Comparison of ENCODE assay signal across 8 cellular contexts in the genomic region with DNA sequence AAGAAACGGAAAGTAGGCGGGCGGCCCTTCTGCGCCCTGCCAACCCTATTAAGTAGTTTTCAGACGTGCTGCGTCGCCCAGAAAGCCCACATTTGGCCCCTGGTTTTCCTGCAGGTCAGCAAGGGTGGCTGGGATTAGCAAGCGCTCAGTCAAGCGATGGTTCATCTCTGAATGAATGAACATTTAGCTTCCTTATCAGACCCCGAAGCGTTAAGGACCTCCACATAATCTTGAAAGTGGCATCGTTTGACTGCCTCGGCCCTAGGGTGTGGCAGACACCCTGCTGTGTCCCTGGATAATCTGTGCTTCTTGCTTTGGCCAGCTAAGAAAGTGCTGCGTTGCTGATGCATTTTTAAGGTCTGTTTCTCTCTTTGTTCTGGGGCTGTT. TPM values are rescaled to one million over a fixed set of nuclear protein-coding genes. Genes with fewer than 3 reads are reported as not detected.
DNase-seq lines count a peak whose midpoint lies in the region; ATAC-seq and TF ChIP-seq lines count a peak whose summit lies in the region.

No MANE protein-coding gene starts in this region.

- H3K79me2 ChIP-seq in KMS-11 (ENCODE audit: insufficient read depth, low read depth), result no peaks in the 10 kb centered on the region

- H4K20me1 ChIP-seq in KMS-11 (ENCODE audit: insufficient read depth), result no peaks in the 10 kb centered on the region

- peak overlapping the region; percentile 45 for H3K9ac ChIP-seq in KMS-11
- H3K9ac ChIP-seq in colonic mucosa (ENCODE audit: low read depth in 2 of 2, low read length in 2 of 2), result peak overlapping the region; percentile 72 to 75

- no peaks in the 10 kb centered on the region for H3K27me3 Mint-ChIP-seq in naive thymus-derived CD8-positive, alpha-beta T cell

- peak overlapping the region; percentile 79 for H2AFZ ChIP-seq in KMS-11 (ENCODE audit: low read depth)

- peak overlapping the region in 9 of 10 donors; percentile 63 to 98 (median 91) for H3K27ac Mint-ChIP-seq in naive thymus-derived CD8-positive, alpha-beta T cell

- DNase-seq in colonic mucosa (peak; percentile 53), NCI-H226 (no peak), mucosa of gallbladder (ENCODE audit: low spot score) (no peak)
- no peak for DNase-seq in naive thymus-derived CD8-positive, alpha-beta T cell

- H3K4me1 ChIP-seq in KMS-11 (ENCODE audit: low read depth, poor library complexity, severe bottlenecking) (peaks cover 7% of the 10 kb centered on the region), colonic mucosa (peaks cover 10% of the 10 kb centered on the region)

- TF ChIP-seq CTCF in KMS-11 (conservative IDR thresholded peaks at IDR 0.05; ENCODE audit: low read depth, low read length) (no peak), colonic mucosa (IDR thresholded peaks at IDR 0.05) (no peak)

- H3K4me3 ChIP-seq in KMS-11 (IDR thresholded peaks at IDR 0.05; ENCODE audit: insufficient read depth, low read depth, low read length) (no peak overlapping the region), colonic mucosa (peak overlapping the region; percentile 82)

- H3K4me2 ChIP-seq in KMS-11, result peak overlapping the region; percentile 68

- H3K27ac ChIP-seq in KMS-11, result peak overlapping the region; percentile 29; the same call in 1 of the 2 replicates
- H3K27ac ChIP-seq in colonic mucosa, result peak overlapping the region; percentile 86

- H3K27me3 ChIP-seq in KMS-11 (ENCODE audit: insufficient read depth, low read depth), result no peaks in the 10 kb centered on the region
- H3K27me3 ChIP-seq in colonic mucosa, result no peaks in the 10 kb centered on the region

- H3K4me1 Mint-ChIP-seq in naive thymus-derived CD8-positive, alpha-beta T cell, result peaks cover 6 to 40% (median 27%) of the 10 kb centered on the region in 4 donors

- no peaks in the 10 kb centered on the region for H3K9me3 Mint-ChIP-seq in naive thymus-derived CD8-positive, alpha-beta T cell

- no peaks in the 10 kb centered on the region for H3K9me3 ChIP-seq in colonic mucosa

- H3K36me3 Mint-ChIP-seq in naive thymus-derived CD8-positive, alpha-beta T cell, result peaks cover 4 to 31% (median 7%) of the 10 kb centered on the region in 3 donors

- POLR2A ChIA-PET in naive thymus-derived CD8-positive, alpha-beta T cell (lab: Charles Lee), result interaction anchor here (0.5 to 2.9 kb wide), 12 partner anchors 15 to 1822 kb away, joined by 3 to 7 read pairs (median 4); partner anchors contain the start of genes C9orf78 and TOR1A

- peak overlapping the region; percentile 86 to 96 (median 92) for H3K4me3 Mint-ChIP-seq in naive thymus-derived CD8-positive, alpha-beta T cell

- H3K36me3 ChIP-seq in KMS-11 (ENCODE audit: insufficient read depth) (no peaks in the 10 kb centered on the region), colonic mucosa (no peaks in the 10 kb centered on the region)

- intact Hi-C loops in colonic mucosa (cut with DNase I), result no loop called here

- ATAC-seq in GM19023 (IDR thresholded peaks at IDR 0.05; ENCODE audit: unreplicated experiment), result peak; percentile 7
- ATAC-seq in naive thymus-derived CD8-positive, alpha-beta T cell, result no peak
- no peak for ATAC-seq in GM21619 (IDR thresholded peaks at IDR 0.05; ENCODE audit: unreplicated experiment)
- no peak for ATAC-seq in GM21526 (IDR thresholded peaks at IDR 0.05; ENCODE audit: low FRiP score, unreplicated experiment)

RNA-seq across cellular contexts. Expression of gene TOR1B, which starts 0.7 kb away (rescaled TPM):
- total RNA-seq in colonic mucosa, result 10 to 100 TPM; 49.0 to 60.8 TPM
- total RNA-seq in naive thymus-derived CD8-positive, alpha-beta T cell, result 10 to 100 TPM; 27.1 to 27.8 TPM
- 10 to 100 TPM; 12.3 to 20.2 (median 13.3) TPM for polyA plus RNA-seq in naive thymus-derived CD8-positive, alpha-beta T cell
- 28.1 TPM for total RNA-seq in mucosa of gallbladder

RNA-seq across cellular contexts. Expression of gene TOR1A, which starts 20.3 kb away (rescaled TPM):
- total RNA-seq in colonic mucosa (10 to 100 TPM; 31.0 to 31.1 TPM), mucosa of gallbladder (35.9 TPM)
- total RNA-seq in naive thymus-derived CD8-positive, alpha-beta T cell, result 10 to 100 TPM; 33.4 to 34.3 TPM
- polyA plus RNA-seq in naive thymus-derived CD8-positive, alpha-beta T cell, result 10 to 100 TPM; 42.6 to 55.0 (median 47.1) TPM

RNA-seq across cellular contexts. Expression of gene C9orf78, which starts 31.4 kb away (rescaled TPM):
- total RNA-seq in colonic mucosa, result 10 to 100 TPM; 38.7 to 45.5 TPM
- total RNA-seq in naive thymus-derived CD8-positive, alpha-beta T cell, result 100 to 1,000 TPM in 1 of 2 experiments, 10 to 100 TPM in 1; 98.7 to 104 TPM
- 100 to 1,000 TPM; 191 to 242 (median 222) TPM for polyA plus RNA-seq in naive thymus-derived CD8-positive, alpha-beta T cell
- 53.6 TPM for total RNA-seq in mucosa of gallbladder

RNA-seq across cellular contexts. Expression of gene USP20, which starts 31.6 kb away (rescaled TPM):
- total RNA-seq in colonic mucosa, result 10 to 100 TPM; 14.7 to 20.0 TPM
- 100 to 1,000 TPM; 117 to 124 TPM for total RNA-seq in naive thymus-derived CD8-positive, alpha-beta T cell
- 10 to 100 TPM; 37.1 to 76.4 (median 49.4) TPM for polyA plus RNA-seq in naive thymus-derived CD8-positive, alpha-beta T cell
- 41.0 TPM for total RNA-seq in mucosa of gallbladder

RNA-seq across cellular contexts. Expression of gene PTGES, which starts 50.8 kb away (rescaled TPM):
- total RNA-seq in colonic mucosa (1 to 10 TPM; 2.6 to 5.1 TPM), mucosa of gallbladder (5.0 TPM)
- not detected for total RNA-seq in naive thymus-derived CD8-positive, alpha-beta T cell
- polyA plus RNA-seq in naive thymus-derived CD8-positive, alpha-beta T cell, result under 1 TPM in 1 of 3 donors, not detected in 2; 0.16 TPM
